In the genomic region with DNA sequence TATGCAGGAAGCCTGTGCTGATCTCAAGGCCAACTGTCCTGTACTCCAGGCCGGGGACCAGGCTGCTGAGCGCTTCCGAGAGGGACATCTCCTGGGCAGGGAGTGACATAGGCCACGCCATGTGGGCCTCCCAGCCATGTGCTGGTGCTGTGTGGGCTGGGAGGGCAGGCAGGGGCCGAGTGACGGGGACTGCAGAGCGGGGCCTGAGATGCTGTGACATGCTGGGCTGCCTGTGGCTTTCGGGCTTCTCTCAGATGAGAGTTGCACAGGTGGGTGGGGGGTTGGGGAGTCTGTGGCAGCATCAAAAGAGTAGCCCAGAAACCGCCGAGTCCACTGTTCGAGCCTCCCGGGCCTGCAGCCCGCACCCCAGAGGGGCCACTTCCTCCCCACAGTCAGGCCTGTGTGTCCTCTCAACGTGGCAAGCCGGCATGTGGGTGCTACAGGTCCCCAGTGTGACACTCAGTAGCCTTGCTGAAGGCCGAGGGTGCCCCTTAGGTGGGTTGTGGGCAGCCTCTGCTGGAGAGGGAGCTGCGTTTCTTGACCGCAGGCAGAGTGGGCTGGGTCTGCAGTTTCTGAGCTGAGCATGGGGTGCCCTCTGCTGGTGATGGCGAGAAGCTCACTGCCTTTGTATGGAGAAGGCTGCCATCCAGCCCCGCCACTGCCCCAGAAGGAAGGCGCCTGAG, we compare ENCODE assay signal across 1 cellular context.
TF ChIP-seq lines count a peak whose summit lies in the region.

No MANE protein-coding gene starts in this region.

TF ChIP-seq in IMR-90, 13 proteins besides CTCF, POLR2A, EP300 and RAD21:
- TF ChIP-seq SMC3 (IDR thresholded peaks at IDR 0.05; ENCODE audit: low read depth, low read length) (peak; percentile 95), MAZ (IDR thresholded peaks at IDR 0.05; ENCODE audit: borderline replicate concordance, low read depth, low read length) (0 out of 2 replicates have a peak, but pooled peaks have one; percentile 53), MAFK (IDR thresholded peaks at IDR 0.05; ENCODE audit: low read depth, low read length) (no peak), NFE2L2 (IDR thresholded peaks at IDR 0.05; ENCODE audit: low read depth, low read length) (0 out of 2 replicates have a peak, but pooled peaks have one; percentile 3)
- TF ChIP-seq, protein P1, sequence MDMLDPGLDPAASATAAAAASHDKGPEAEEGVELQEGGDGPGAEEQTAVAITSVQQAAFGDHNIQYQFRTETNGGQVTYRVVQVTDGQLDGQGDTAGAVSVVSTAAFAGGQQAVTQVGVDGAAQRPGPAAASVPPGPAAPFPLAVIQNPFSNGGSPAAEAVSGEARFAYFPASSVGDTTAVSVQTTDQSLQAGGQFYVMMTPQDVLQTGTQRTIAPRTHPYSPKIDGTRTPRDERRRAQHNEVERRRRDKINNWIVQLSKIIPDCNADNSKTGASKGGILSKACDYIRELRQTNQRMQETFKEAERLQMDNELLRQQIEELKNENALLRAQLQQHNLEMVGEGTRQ (IDR thresholded peaks at IDR 0.05; ENCODE audit: low read depth, low read length) = no peak
